In genomic region chr11:118286545-118286944, GRCh38 we compare ENCODE assay signal across 24 cellular contexts. TPM values are rescaled to one million over a fixed set of nuclear protein-coding genes. Genes with fewer than 3 reads are reported as not detected.
"Had no signal": no experiment of that assay in that cellular context is flagged by ENCODE, and none has a peak within 500 bp of the region (broad histone marks: within the 10 kb centered on the region; RNA-seq: fewer than 3 reads in every experiment).

No MANE protein-coding gene starts in this region.

- DNase-seq: cerebellar nuclear complex; heart right ventricle; islet precursor cell; left cardiac atrium; left ventricle myocardium inferior; mesendoderm; naive thymus-derived CD4-positive, alpha-beta T cell; nephron progenitor cell; psoas muscle; retina; spleen; stimulated activated CD4-positive, alpha-beta T cell treated with anti-CD3 and anti-CD28 coated beads, Interleukin-15, amount 100 ng/mL, for 24 hours; stimulated activated CD4-positive, alpha-beta T cell treated with anti-CD3 and anti-CD28 coated beads, Interleukin-1b, Interleukin-23, amount 100 ng/mL, for 48 hours; stimulated activated CD4-positive, alpha-beta T cell treated with anti-CD3 and anti-CD28 coated beads, Interleukin-4, amount 100 ng/mL, for 24 hours had no signal

- H3K36me3 ChIP-seq: heart right ventricle, left ventricle myocardium inferior, spleen, tibial nerve had no signal

- H2AFZ ChIP-seq: parathyroid adenoma had no signal

- H3K27ac Mint-ChIP-seq: nephron progenitor cell; stimulated activated memory B cell treated with anti-CD40 and anti-IgM and Interleukin-4, amounts not matched to agents 10 μg/mL and 1 μg/mL and 100 μg/mL, for 72 hours had no signal

- H3K9me3 ChIP-seq: left ventricle myocardium inferior, psoas muscle, spleen, tibial nerve had no signal

- H3K4me1 ChIP-seq: heart right ventricle, left ventricle myocardium inferior, parathyroid adenoma, psoas muscle, tibial nerve had no signal

- H3K4me3 Mint-ChIP-seq: naive thymus-derived CD4-positive, alpha-beta T cell; nephron progenitor cell; stimulated activated memory B cell treated with anti-CD40 and anti-IgM and Interleukin-4, amounts not matched to agents 10 μg/mL and 1 μg/mL and 100 μg/mL, for 72 hours; stimulated activated naive CD8-positive, alpha-beta T cell treated with anti-CD3 and anti-CD28 coated beads, Interleukin-15, Interleukin-2, amounts not matched to agents 100 ng/mL and 50 ng/mL, for 24 hours had no signal

- H3K79me2 ChIP-seq: parathyroid adenoma had no signal

- H3K27me3 ChIP-seq: heart right ventricle, spleen had no signal

- H3K27me3 Mint-ChIP-seq: naive thymus-derived CD4-positive, alpha-beta T cell; stimulated activated naive CD8-positive, alpha-beta T cell treated with anti-CD3 and anti-CD28 coated beads, Interleukin-15, Interleukin-2, amounts not matched to agents 100 ng/mL and 50 ng/mL, for 24 hours had no signal

- H3K4me1 Mint-ChIP-seq: nephron progenitor cell had no signal

- H3K27ac ChIP-seq: heart right ventricle, left ventricle myocardium inferior, parathyroid adenoma, psoas muscle, spleen, tibial nerve had no signal

- H3K4me3 ChIP-seq: heart right ventricle, left ventricle myocardium inferior, lung, psoas muscle, spleen, tibial nerve had no signal

RNA-seq across cellular contexts. Expression of gene CD3E, which starts 18.0 kb away (rescaled TPM):
- total RNA-seq: dermis blood vessel endothelial cell, frontal cortex, glomerular endothelial cell, skeletal muscle tissue, temporal lobe had no signal

RNA-seq across cellular contexts. Expression of gene CD3D, which starts 56.0 kb away (rescaled TPM):
- total RNA-seq: dermis blood vessel endothelial cell, frontal cortex, glomerular endothelial cell, left ventricle myocardium inferior, skeletal muscle tissue, temporal lobe had no signal

RNA-seq across cellular contexts. Expression of gene CD3G, which starts 57.6 kb away (rescaled TPM):
- total RNA-seq: dermis blood vessel endothelial cell, frontal cortex, glomerular endothelial cell had no signal
